Comparison of ENCODE assay signal across 25 cellular contexts in genomic region chr4:153545822-153546221, GRCh38.
"Had no signal": no experiment of that assay in that cellular context is flagged by ENCODE, and none has a peak within 500 bp of the region (broad histone marks: within the 10 kb centered on the region; RNA-seq: fewer than 3 reads in every experiment).

No MANE protein-coding gene starts in this region.

- H3K4me3 ChIP-seq: body of pancreas, coronary artery, dorsolateral prefrontal cortex, gastroesophageal sphincter, hepatocyte, pancreas, right atrium auricular region had no signal

- H3K4me3 Mint-ChIP-seq: activated CD8-positive, alpha-beta memory T cell treated with anti-CD3 and anti-CD28 coated beads, Interleukin-2, amount 10 ng/mL, durations not matched to agents 7 days and 5 days; activated CD8-positive, alpha-beta T cell treated with anti-CD3 and anti-CD28 coated beads, Interleukin-2, amount 10 ng/mL, durations not matched to agents 7 days and 5 days; activated naive CD8-positive, alpha-beta T cell; neural crest cell had no signal

- H3K9me3 Mint-ChIP-seq: naive thymus-derived CD4-positive, alpha-beta T cell; neural crest cell had no signal

- H3K27me3 ChIP-seq: body of pancreas, dorsolateral prefrontal cortex, gastroesophageal sphincter, hepatocyte, pancreas, right atrium auricular region had no signal

- H3K36me3 ChIP-seq: gastroesophageal sphincter, pancreas, right atrium auricular region had no signal

- H3K27ac Mint-ChIP-seq: activated CD8-positive, alpha-beta memory T cell treated with anti-CD3 and anti-CD28 coated beads, Interleukin-2, amount 10 ng/mL, durations not matched to agents 7 days and 5 days; activated CD8-positive, alpha-beta T cell treated with anti-CD3 and anti-CD28 coated beads, Interleukin-2, amount 10 ng/mL, durations not matched to agents 7 days and 5 days had no signal

- H3K9me3 ChIP-seq: body of pancreas, gastroesophageal sphincter, pancreas, right atrium auricular region had no signal

- H3K27ac ChIP-seq: body of pancreas, coronary artery, dorsolateral prefrontal cortex, hepatocyte, pancreas had no signal

- ATAC-seq: activated CD8-positive, alpha-beta memory T cell treated with anti-CD3 and anti-CD28 coated beads, Interleukin-2, amount 10 ng/mL, durations not matched to agents 7 days and 5 days; activated CD8-positive, alpha-beta T cell treated with anti-CD3 and anti-CD28 coated beads, Interleukin-2, amount 10 ng/mL, durations not matched to agents 7 days and 5 days; body of pancreas; gastroesophageal sphincter; naive thymus-derived CD4-positive, alpha-beta T cell; pancreas had no signal

- DNase-seq: activated CD4-positive, alpha-beta T cell treated with anti-CD3 and anti-CD28 coated beads, Interleukin-2, amount 50 U/mL, for 1 hour; activated CD8-positive, alpha-beta memory T cell treated with anti-CD3 and anti-CD28 coated beads, Interleukin-2, amount 10 ng/mL, durations not matched to agents 7 days and 5 days; activated CD8-positive, alpha-beta T cell treated with anti-CD3 and anti-CD28 coated beads, Interleukin-2, amount 10 ng/mL, durations not matched to agents 7 days and 5 days; activated effector memory CD4-positive, alpha-beta T cell treated with Interleukin-2 at 50 U/mL for 16 hours; activated naive CD4-positive, alpha-beta T cell treated with Interleukin-2 at 50 U/mL for 16 hours; anterior cingulate cortex; body of pancreas; dorsolateral prefrontal cortex; effector memory CD4-positive, alpha-beta T cell; islet precursor cell; midbrain; naive thymus-derived CD4-positive, alpha-beta T cell; nucleus accumbens; pancreas; stimulated activated CD4-positive, alpha-beta T cell treated with anti-CD3 and anti-CD28 coated beads, Interleukin-15, amount 100 ng/mL, for 24 hours; stimulated activated CD4-positive, alpha-beta T cell treated with anti-CD3 and anti-CD28 coated beads, Interleukin-2, amount 100 ng/mL, for 24 hours; stimulated activated naive CD4-positive, alpha-beta T cell treated with Interleukin-2 at 50 U/mL for 16 hours; T-helper 2 cell; trophoblast cell had no signal

- H3K27me3 Mint-ChIP-seq: activated CD8-positive, alpha-beta memory T cell treated with anti-CD3 and anti-CD28 coated beads, Interleukin-2, amount 10 ng/mL, durations not matched to agents 7 days and 5 days; activated naive CD8-positive, alpha-beta T cell; naive thymus-derived CD4-positive, alpha-beta T cell had no signal
